18 cellular contexts compared by ENCODE assay signal in genomic region chr18:60754413-60754812, GRCh38.
A peak's percentile ranks its signal among the peaks of the same experiment; 100 is the strongest.
DNase-seq lines count a peak whose midpoint lies in the region; TF ChIP-seq lines count a peak whose summit lies in the region.
"Had no signal": no experiment of that assay in that cellular context is flagged by ENCODE, and none has a peak within 500 bp of the region (broad histone marks: within the 10 kb centered on the region; RNA-seq: fewer than 3 reads in every experiment).

No MANE protein-coding gene starts in this region.

- no peak for TF ChIP-seq CTCF in left ventricle myocardium inferior (IDR thresholded peaks at IDR 0.05; ENCODE audit: borderline replicate concordance)

- H3K27me3 ChIP-seq in left ventricle myocardium inferior (ENCODE audit: low read depth), result no peaks in the 10 kb centered on the region

- no peaks in the 10 kb centered on the region for H3K4me1 ChIP-seq in left ventricle myocardium inferior
- H3K4me1 ChIP-seq: A549 had no signal

- H3K9me3 ChIP-seq in left ventricle myocardium inferior (replicated peaks), result no peaks in the 10 kb centered on the region
- H3K9me3 ChIP-seq: A549 had no signal

- intact Hi-C loops in left ventricle myocardium inferior (cut with micrococcal nuclease) (no loop called here), cardiac septum (cut with DNase I) (no loop called here)

- peak overlapping the region; percentile 37 for H3K27ac ChIP-seq in left ventricle myocardium inferior (replicated peaks)
- H3K27ac ChIP-seq: 22Rv1, A549, C4-2B had no signal

- H3K36me3 ChIP-seq in left ventricle myocardium inferior, result no peaks in the 10 kb centered on the region

- DNase-seq in NCI-H748 (lab: John Stamatoyannopoulos, UW; ENCODE audit: unreplicated experiment) (peak; percentile 24), NCI-H748 treated with DMSO at 0.1 percent for 48 hours (lab: John Stamatoyannopoulos, UW) (no peak), left ventricle myocardium inferior (no peak), cardiac septum (ENCODE audit: low spot score) (no peak), glomerular endothelial cell (ENCODE audit: extremely low read depth, low read depth, low spot score) (peak; percentile 66), NCI-H1930 (lab: John Stamatoyannopoulos, UW) (no peak)
- no peak for DNase-seq in activated effector memory CD4-positive, alpha-beta T cell treated with Interleukin-2 at 50 U/mL for 16 hours
- DNase-seq: AML-193; CD4-positive, alpha-beta T cell; DMS153; DMS79 treated with DMSO at 0.1 percent for 48 hours; GF-D8; GOT3; H7; HFFc6 had no signal

- H3K4me3 ChIP-seq in left ventricle myocardium inferior, result no peak overlapping the region
- H3K4me3 ChIP-seq: A549 had no signal

Comparison
In these comparisons a context has a peak if more than half of its experiments do, and no peak if none do; other contexts are left out.
1. DNase-seq: peak in NCI-H748 (single experiment) and glomerular endothelial cell (single experiment); none in NCI-H748 treated with DMSO at 0.1 percent for 48 hours (single experiment), left ventricle myocardium inferior (single experiment), cardiac septum (single experiment), NCI-H1930 (0 of 2) and activated effector memory CD4-positive, alpha-beta T cell treated with Interleukin-2 at 50 U/mL for 16 hours (single experiment).